In genomic region chr7:33869176-33869575, GRCh38 we compare ENCODE assay signal across 24 cellular contexts.
"Had no signal": no experiment of that assay in that cellular context is flagged by ENCODE, and none has a peak within 500 bp of the region (broad histone marks: within the 10 kb centered on the region; RNA-seq: fewer than 3 reads in every experiment).

No MANE protein-coding gene starts in this region.

- H3K4me3 ChIP-seq: MG63, PC-9, Peyer's patch, SJCRH30 had no signal

- H3K36me3 ChIP-seq: MG63, Peyer's patch, SJCRH30 had no signal

- H2AFZ ChIP-seq: PC-9 had no signal

- H3K27ac ChIP-seq: PC-9, Peyer's patch, SJCRH30 had no signal

- H3K27me3 ChIP-seq: MG63, Peyer's patch, SJCRH30 had no signal

- DNase-seq: KBM-7; MG63; NCI-H1092; NCI-H1105 treated with DMSO at 0.1 percent for 48 hours; NCI-H1417 treated with DMSO at 0.1 percent for 48 hours; NCI-H146; NCI-H187; NCI-H2029; NCI-H2081 treated with DMSO at 0.1 percent for 48 hours; NCI-H2171; NCI-H226; NCI-H446; NCI-H510A; NCI-H524 treated with DMSO at 0.1 percent for 48 hours; NCI-H69; NCI-H774; NK-92 treated with Interleukin-12 subunit alpha and Interleukin-12 subunit beta, amount 100 ng/mL, for 24 hours; OCI-M1; PC-9; Peyer's patch; SHP77 treated with DMSO at 0.1 percent for 48 hours; SJCRH30 had no signal

- H3K9me3 ChIP-seq: MG63, Peyer's patch, SJCRH30 had no signal

- H3K4me1 ChIP-seq: Peyer's patch, SJCRH30 had no signal

- ATAC-seq: Right ventricle myocardium inferior, SK-N-SH treated with all-trans-retinoic acid at 6 μM for 48 hours had no signal

- H3K4me2 ChIP-seq: PC-9 had no signal
